13 cellular contexts compared by ENCODE assay signal in genomic region chr5:68994645-68995044, GRCh38.
A peak's percentile ranks its signal among the peaks of the same experiment; 100 is the strongest.
DNase-seq lines count a peak whose midpoint lies in the region; ATAC-seq and TF ChIP-seq lines count a peak whose summit lies in the region.
"Had no signal": no experiment of that assay in that cellular context is flagged by ENCODE, and none has a peak within 500 bp of the region (broad histone marks: within the 10 kb centered on the region; RNA-seq: fewer than 3 reads in every experiment).

No MANE protein-coding gene starts in this region.

- no peaks in the 10 kb centered on the region for H3F3A ChIP-seq in smooth muscle cell (ENCODE audit: low read depth)

- no peaks in the 10 kb centered on the region for H3K9me3 ChIP-seq in smooth muscle cell (replicated peaks; ENCODE audit: low read depth)
- H3K9me3 ChIP-seq: esophagus muscularis mucosa had no signal

- TF ChIP-seq CTCF in smooth muscle cell (IDR thresholded peaks at IDR 0.05; ENCODE audit: borderline replicate concordance, insufficient read depth, poor library complexity, severe bottlenecking): no peak

- no peaks in the 10 kb centered on the region for H3K27me3 ChIP-seq in smooth muscle cell (ENCODE audit: low read depth)
- H3K27me3 ChIP-seq: esophagus muscularis mucosa had no signal

- no peak overlapping the region for H3K9ac ChIP-seq in smooth muscle cell (ENCODE audit: low read depth)

- no peaks in the 10 kb centered on the region for H4K20me1 ChIP-seq in smooth muscle cell (ENCODE audit: low read depth)

- peak; percentile 48 for DNase-seq in NCI-H2227 (lab: John Stamatoyannopoulos, UW; ENCODE audit: unreplicated experiment)
- DNase-seq in smooth muscle cell (lab: John Stamatoyannopoulos, UW; ENCODE audit: unreplicated experiment): no peak
- no peak for DNase-seq in SW480 (ENCODE audit: low spot score)
- DNase-seq in activated CD4-positive, CD25-positive, alpha-beta regulatory T cell (lab: John Stamatoyannopoulos, UW): no peak
- DNase-seq in DMS 273 treated with DMSO at 0.1 percent for 48 hours (lab: John Stamatoyannopoulos, UW): no peak
- DNase-seq: CD4-positive, alpha-beta T cell; NCI-H1930; NCI-H774; SHP77 treated with DMSO at 0.1 percent for 48 hours; small intestine had no signal

- peak overlapping the region; percentile 4 for H3K27ac ChIP-seq in smooth muscle cell (ENCODE audit: low read depth)
- H3K27ac ChIP-seq: esophagus muscularis mucosa had no signal

- no peak overlapping the region for H3K4me2 ChIP-seq in smooth muscle cell

- H2AFZ ChIP-seq in smooth muscle cell (ENCODE audit: low read depth): peak overlapping the region; percentile 18

- no peaks in the 10 kb centered on the region for H3K79me2 ChIP-seq in smooth muscle cell (ENCODE audit: low read depth)

- WGBS in smooth muscle cell (ENCODE audit: low lambda C conversion rate): 61% methylated on average over 4 of the region's 4 CpGs

- H3K4me3 ChIP-seq in smooth muscle cell: no peak overlapping the region
- H3K4me3 ChIP-seq: esophagus muscularis mucosa had no signal

- no peaks in the 10 kb centered on the region for H3K36me3 ChIP-seq in smooth muscle cell (ENCODE audit: low read depth)
- H3K36me3 ChIP-seq: esophagus muscularis mucosa had no signal

- no peaks in the 10 kb centered on the region for H3K4me1 ChIP-seq in smooth muscle cell (ENCODE audit: low read depth)
- H3K4me1 ChIP-seq: esophagus muscularis mucosa had no signal

- peak; percentile 84 for ATAC-seq in GM19023 (IDR thresholded peaks at IDR 0.05; ENCODE audit: unreplicated experiment)
- ATAC-seq in GM21723 (IDR thresholded peaks at IDR 0.05; ENCODE audit: unreplicated experiment): peak; percentile 71
